In the genomic region with DNA sequence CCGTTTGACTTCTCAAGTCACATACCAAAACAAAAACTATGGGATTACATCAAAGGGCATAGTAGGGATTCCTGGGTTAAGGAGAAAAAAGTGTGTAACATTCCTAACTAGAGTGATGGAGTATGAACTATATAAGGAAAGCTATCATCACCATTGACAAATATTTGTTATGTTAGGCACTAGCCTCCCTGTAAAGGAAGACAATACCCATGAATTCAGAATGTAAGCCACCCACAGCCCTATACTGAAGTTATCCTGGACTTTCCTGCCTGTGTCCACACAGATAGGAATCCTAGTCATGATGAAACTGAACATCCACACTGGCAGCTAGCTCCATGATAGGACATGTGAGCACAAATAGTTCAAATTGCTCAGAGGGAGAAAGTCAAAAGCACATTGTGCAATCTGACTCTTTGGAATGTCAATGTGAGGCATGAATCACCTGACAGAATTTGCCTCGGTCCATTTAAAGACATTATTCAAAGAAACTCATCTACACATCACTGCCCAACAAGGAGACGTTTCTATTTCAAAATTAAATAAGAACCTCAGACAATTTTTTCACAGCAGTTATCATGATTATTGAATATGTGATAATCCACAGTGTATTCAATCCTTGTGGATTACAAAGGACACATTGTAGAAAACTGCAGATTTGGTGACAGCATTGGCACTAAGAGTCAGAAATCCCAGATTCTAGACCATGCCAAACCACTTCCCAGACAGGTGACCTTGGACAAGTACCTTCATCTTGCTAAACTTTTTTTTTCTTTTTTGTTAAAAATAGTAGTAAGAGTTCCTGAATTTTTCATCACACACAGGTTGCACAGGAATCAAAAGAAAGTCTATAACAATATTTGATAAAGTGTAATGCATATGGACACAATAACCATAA, we compare ENCODE assay signal across 10 cellular contexts.
DNase-seq lines count a peak whose midpoint lies in the region; ATAC-seq and TF ChIP-seq lines count a peak whose summit lies in the region.
"Had no signal": no experiment of that assay in that cellular context is flagged by ENCODE, and none has a peak within 500 bp of the region (broad histone marks: within the 10 kb centered on the region; RNA-seq: fewer than 3 reads in every experiment).

No MANE protein-coding gene starts in this region.

- H3K4me1 ChIP-seq in SJSA1 (replicated peaks), result peaks cover 61% of the 10 kb centered on the region
- H3K4me1 ChIP-seq: spleen had no signal

- H3K4me3 ChIP-seq in SJSA1, result no peak overlapping the region
- H3K4me3 ChIP-seq in fibroblast of the aortic adventitia (ENCODE audit: low read depth, low read length), result no peak overlapping the region
- H3K4me3 ChIP-seq: spleen had no signal

- BruUV-seq in Calu3 (replicated peaks; lab: Mats Ljungman, UMichigan), result no TSS peak

- CTCF ChIA-PET in Calu3 (lab: Charles Lee), result no interaction called here

- no peak for TF ChIP-seq CTCF in Calu3 (IDR thresholded peaks at IDR 0.05; ENCODE audit: unreplicated experiment)
- no peak for TF ChIP-seq CTCF in fibroblast of the aortic adventitia (IDR thresholded peaks at IDR 0.05; ENCODE audit: insufficient read depth, low read length)
- TF ChIP-seq CTCF in natural killer cell (IDR thresholded peaks at IDR 0.05), result no peak

- no peak overlapping the region for H3K4me3 Mint-ChIP-seq in Calu3 (ENCODE audit: low read depth, unreplicated experiment)
- no peak overlapping the region for H3K4me3 Mint-ChIP-seq in natural killer cell

- intact Hi-C loops in Calu3 (cut with micrococcal nuclease; ENCODE audit: unreplicated experiment), result loop anchor here (10.0 kb wide), 1 partner anchor 102 kb away; no protein-coding TSS in a partner anchor
- intact Hi-C loops in natural killer cell (cut with micrococcal nuclease), result no loop called here

- no peaks in the 10 kb centered on the region for H3K36me3 Mint-ChIP-seq in Calu3 (ENCODE audit: insufficient read depth, unreplicated experiment)
- no peaks in the 10 kb centered on the region for H3K36me3 Mint-ChIP-seq in natural killer cell

- no peaks in the 10 kb centered on the region for H3K36me3 ChIP-seq in SJSA1
- H3K36me3 ChIP-seq: spleen had no signal

- H3K4me1 Mint-ChIP-seq in Calu3 (ENCODE audit: low read depth, unreplicated experiment), result no peaks in the 10 kb centered on the region
- peaks cover 32 to 37% of the 10 kb centered on the region in 2 donors for H3K4me1 Mint-ChIP-seq in natural killer cell

- H3K27me3 ChIP-seq in SJSA1 (replicated peaks), result no peaks in the 10 kb centered on the region
- H3K27me3 ChIP-seq: spleen had no signal

- H3K27ac ChIP-seq in SJSA1, result peak overlapping the region; percentile 95
- H3K27ac ChIP-seq: spleen had no signal

- DNase-seq in Calu3, result peak; percentile 9
- DNase-seq in SJSA1 (ENCODE audit: low read depth in 1 of 2, low spot score in 2 of 2), result peak; percentile 100
- peak; percentile 98 for DNase-seq in fibroblast of the aortic adventitia (ENCODE audit: low read depth)
- peak; percentile 98 for DNase-seq in non-pigmented ciliary epithelial cell (ENCODE audit: low read depth)
- DNase-seq in middle frontal gyrus (ENCODE audit: extremely low spot score, low spot score), result no peak
- DNase-seq in NCI-H1092 treated with DMSO at 0.1 percent for 48 hours (lab: John Stamatoyannopoulos, UW), result no peak
- no peak for DNase-seq in natural killer cell
- no peak for DNase-seq in activated CD8-positive, alpha-beta memory T cell treated with anti-CD3 and anti-CD28 coated beads, Interleukin-2, amount 50 U/mL, for 48 hours
- DNase-seq: spleen had no signal

- no peaks in the 10 kb centered on the region for H3K9me3 ChIP-seq in SJSA1 (replicated peaks)

- H3K27me3 Mint-ChIP-seq in Calu3 (ENCODE audit: unreplicated experiment), result no peaks in the 10 kb centered on the region
- peaks cover 0 to 2% of the 10 kb centered on the region in 2 donors for H3K27me3 Mint-ChIP-seq in natural killer cell (ENCODE audit: low read depth in 2 of 2)

- ATAC-seq in natural killer cell, result no peak
- ATAC-seq: activated CD4-positive, CD25-positive, alpha-beta regulatory T cell treated with anti-CD3 and anti-CD28 coated beads, Interleukin-2, amount 50 U/mL, for 24 hours had no signal

- no peaks in the 10 kb centered on the region for H3K9me3 Mint-ChIP-seq in Calu3 (ENCODE audit: low read depth, unreplicated experiment)
- peaks cover 0 to 2% of the 10 kb centered on the region in 2 donors for H3K9me3 Mint-ChIP-seq in natural killer cell

- peak overlapping the region; percentile 50 for H3K27ac Mint-ChIP-seq in Calu3 (ENCODE audit: unreplicated experiment)
- no peak overlapping the region for H3K27ac Mint-ChIP-seq in natural killer cell

Comparison
In these comparisons a context has a peak if more than half of its experiments do, and no peak if none do; other contexts are left out.
1. DNase-seq: peak in Calu3 (single experiment), SJSA1 (2 of 2), fibroblast of the aortic adventitia (single experiment) and non-pigmented ciliary epithelial cell (single experiment); none in middle frontal gyrus (single experiment), NCI-H1092 treated with DMSO at 0.1 percent for 48 hours (single experiment), natural killer cell (single experiment) and activated CD8-positive, alpha-beta memory T cell treated with anti-CD3 and anti-CD28 coated beads, Interleukin-2, amount 50 U/mL, for 48 hours (single experiment).